Comparison of ENCODE assay signal across 27 cellular contexts in genomic region chr2:173290046-173290445, GRCh38.
"Had no signal": no experiment of that assay in that cellular context is flagged by ENCODE, and none has a peak within 500 bp of the region (broad histone marks: within the 10 kb centered on the region; RNA-seq: fewer than 3 reads in every experiment).

No MANE protein-coding gene starts in this region.

- H3K4me3 ChIP-seq: SK-N-MC had no signal

- DNase-seq: activated CD4-positive, alpha-beta T cell treated with anti-CD3 and anti-CD28 coated beads for 4 hours; activated CD8-positive, alpha-beta memory T cell treated with anti-CD3 and anti-CD28 coated beads, Interleukin-2, amount 50 U/mL, for 4 hours; activated CD8-positive, alpha-beta T cell treated with anti-CD3 and anti-CD28 coated beads for 36 hours; activated effector memory CD4-positive, alpha-beta T cell treated with anti-CD3 and anti-CD28 coated beads, Interleukin-2, amount 50 U/mL, for 16 hours; activated naive CD4-positive, alpha-beta T cell treated with Interleukin-2 at 50 U/mL for 16 hours; activated naive CD8-positive, alpha-beta T cell treated with anti-CD3 and anti-CD28 coated beads, Interleukin-2, amount 50 U/mL, for 24 hours; activated T-cell treated with anti-CD3 and anti-CD28 coated beads, Interleukin-2, amount 50 U/mL, for 1 hour; amygdala; caudate nucleus; Kasumi-1; KBM-7; NCI-H1048; NCI-H1930; NCI-H2171; NCI-H345; NCI-H510A; NCI-H526 treated with DMSO at 0.1 percent for 48 hours; NCI-H82; OCI-M1; RPMI8226; T-helper 1 cell had no signal

- H3K27ac ChIP-seq: SK-N-MC, VCaP had no signal

- H3K36me3 Mint-ChIP-seq: activated naive CD4-positive, alpha-beta T cell treated with anti-CD3 and anti-CD28 coated beads, Interleukin-2, amount 50 U/mL, for 72 hours had no signal

- H3K9me3 Mint-ChIP-seq: activated CD8-positive, alpha-beta T cell treated with anti-CD3 and anti-CD28 coated beads for 36 hours; activated naive CD4-positive, alpha-beta T cell treated with anti-CD3 and anti-CD28 coated beads, Interleukin-2, amount 50 U/mL, for 72 hours; activated T-helper 1 cell treated with anti-CD3 and anti-CD28 coated beads, Interleukin-12 subunit alpha, Interleukin-12 subunit beta, Interleukin-2, Interleukin-4 antibody, amounts not matched to agents 30 ng/mL and 10 ng/mL and 1 ng/mL, durations not matched to agents 14 hours and 24 hours and 36 hours had no signal

- H3K27ac Mint-ChIP-seq: activated CD8-positive, alpha-beta T cell treated with anti-CD3 and anti-CD28 coated beads for 36 hours; activated naive CD8-positive, alpha-beta T cell treated with anti-CD3 and anti-CD28 coated beads, Interleukin-2, amount 50 U/mL, for 24 hours; activated T-helper 1 cell treated with anti-CD3 and anti-CD28 coated beads, Interleukin-12 subunit alpha, Interleukin-12 subunit beta, Interleukin-2, Interleukin-4 antibody, amounts not matched to agents 30 ng/mL and 10 ng/mL and 1 ng/mL, durations not matched to agents 14 hours and 24 hours and 36 hours had no signal

- ATAC-seq: activated CD8-positive, alpha-beta T cell treated with anti-CD3 and anti-CD28 coated beads for 36 hours; activated naive CD4-positive, alpha-beta T cell treated with anti-CD3 and anti-CD28 coated beads, Interleukin-2, amount 50 U/mL, for 72 hours; activated naive CD8-positive, alpha-beta T cell treated with anti-CD3 and anti-CD28 coated beads, Interleukin-2, amount 50 U/mL, for 24 hours; Panc1; Right ventricle myocardium inferior had no signal

- H3K27me3 Mint-ChIP-seq: activated CD8-positive, alpha-beta T cell treated with anti-CD3 and anti-CD28 coated beads for 36 hours had no signal

- H3K4me3 Mint-ChIP-seq: activated CD8-positive, alpha-beta T cell treated with anti-CD3 and anti-CD28 coated beads for 36 hours; activated naive CD8-positive, alpha-beta T cell treated with anti-CD3 and anti-CD28 coated beads, Interleukin-2, amount 50 U/mL, for 24 hours; activated T-helper 1 cell treated with anti-CD3 and anti-CD28 coated beads, Interleukin-12 subunit alpha, Interleukin-12 subunit beta, Interleukin-2, Interleukin-4 antibody, amounts not matched to agents 30 ng/mL and 10 ng/mL and 1 ng/mL, durations not matched to agents 14 hours and 24 hours and 36 hours had no signal
